ENCODE assay signal across 17 cellular contexts in genomic region chr10:68752711-68753110, GRCh38. TPM values are rescaled to one million over a fixed set of nuclear protein-coding genes. Genes with fewer than 3 reads are reported as not detected.
A peak's percentile ranks its signal among the peaks of the same experiment; 100 is the strongest.
DNase-seq lines count a peak whose midpoint lies in the region; ATAC-seq, FAIRE-seq and TF ChIP-seq lines count a peak whose summit lies in the region.
"Had no signal": no experiment of that assay in that cellular context is flagged by ENCODE, and none has a peak within 500 bp of the region (broad histone marks: within the 10 kb centered on the region; RNA-seq: fewer than 3 reads in every experiment).

No MANE protein-coding gene starts in this region.

- H3K36me3 ChIP-seq in K562 (ENCODE audit: control insufficient read depth, insufficient read depth, low read length): peaks cover 95% of the 10 kb centered on the region

- no peak overlapping the region for H3K4me3 Mint-ChIP-seq in activated T-cell treated with anti-CD3 and anti-CD28 coated beads, Interleukin-2, amount 50 U/mL, for 72 hours
- H3K4me3 Mint-ChIP-seq in activated T-cell treated with anti-CD3 and anti-CD28 coated beads, Interleukin-2, amount 50 U/mL, for 4 hours: no peak overlapping the region
- no peak overlapping the region for H3K4me3 Mint-ChIP-seq in nephron progenitor cell
- H3K4me3 Mint-ChIP-seq in T-helper 2 cell treated with Interferon-gamma antibody and Interleukin-4, amounts not matched to agents 5 μg/mL and 100 μg/mL, for 36 hours: no peak overlapping the region
- H3K4me3 Mint-ChIP-seq: CD4-positive, alpha-beta T cell had no signal

- no peak overlapping the region for H3K27ac ChIP-seq in K562 (ENCODE audit: extremely low read depth, low read depth, low read length)
- H3K27ac ChIP-seq: GM23248, HL-60 had no signal

- no TSS peak for BruUV-seq in K562 (replicated peaks; lab: Mats Ljungman, UMichigan)

- no peak for ATAC-seq in activated T-cell treated with anti-CD3 and anti-CD28 coated beads, Interleukin-2, amount 50 U/mL, for 72 hours (replicated peaks in 1 of 2)
- ATAC-seq in activated T-cell treated with anti-CD3 and anti-CD28 coated beads, Interleukin-2, amount 50 U/mL, for 4 hours: no peak
- ATAC-seq in K562: no peak
- ATAC-seq: HCT116 had no signal

- no peak for TF ChIP-seq POLR2A in K562 (conservative IDR thresholded peaks at IDR 0.05)

- POLR2A ChIA-PET in K562 (lab: Yijun Ruan, JAX): interaction anchor here (0.8 to 1.9 kb wide), 2 partner anchors 10 to 18 kb away, joined by 4 to 8 read pairs; no protein-coding TSS in a partner anchor

- no peak for FAIRE-seq in K562 (lab: Jason Lieb, UNC)
- FAIRE-seq: GM18507 had no signal

- no peak overlapping the region for H3K4me3 ChIP-seq in K562
- H3K4me3 ChIP-seq: BLaER1 treated with 17β-estradiol and CSF1 and Interleukin-3, amounts not matched to agents 10 nM and 100 nM; GM23248 had no signal

- H3K27me3 Mint-ChIP-seq in activated T-cell treated with anti-CD3 and anti-CD28 coated beads, Interleukin-2, amount 50 U/mL, for 72 hours (ENCODE audit: low read depth): no peaks in the 10 kb centered on the region
- no peaks in the 10 kb centered on the region for H3K27me3 Mint-ChIP-seq in activated T-cell treated with anti-CD3 and anti-CD28 coated beads, Interleukin-2, amount 50 U/mL, for 4 hours (ENCODE audit: low read depth)
- H3K27me3 Mint-ChIP-seq in nephron progenitor cell (ENCODE audit: low read depth, poor library complexity): no peaks in the 10 kb centered on the region
- no peaks in the 10 kb centered on the region for H3K27me3 Mint-ChIP-seq in T-helper 2 cell treated with Interferon-gamma antibody and Interleukin-4, amounts not matched to agents 5 μg/mL and 100 μg/mL, for 36 hours (ENCODE audit: low read depth)
- H3K27me3 Mint-ChIP-seq: CD4-positive, alpha-beta T cell had no signal

- intact Hi-C loops in K562 (cut with micrococcal nuclease) (loop anchor here (10.0 kb wide), 1 partner anchor 222 kb away; no protein-coding TSS in a partner anchor), head of caudate nucleus (cut with DNase I) (no loop called here)

- in situ Hi-C loops in K562 (cut with MboI): no loop called here

- CTCF ChIA-PET in K562 (lab: Yijun Ruan, JAX; ENCODE audit: low intra/inter-chr PET ratio): no interaction called here

- H4K20me1 ChIP-seq in K562 (replicated peaks; ENCODE audit: control insufficient read depth, insufficient read depth, low read length): no peaks in the 10 kb centered on the region

- peak overlapping the region; percentile 2 for H3K27ac Mint-ChIP-seq in activated T-cell treated with anti-CD3 and anti-CD28 coated beads, Interleukin-2, amount 50 U/mL, for 72 hours
- H3K27ac Mint-ChIP-seq in nephron progenitor cell: peak overlapping the region; percentile 50
- no peak overlapping the region for H3K27ac Mint-ChIP-seq in T-helper 2 cell treated with Interferon-gamma antibody and Interleukin-4, amounts not matched to agents 5 μg/mL and 100 μg/mL, for 36 hours
- H3K27ac Mint-ChIP-seq: CD4-positive, alpha-beta T cell had no signal

- H3K27me3 ChIP-seq in K562 (ENCODE audit: control insufficient read depth in 2 of 2, insufficient read depth in 2 of 2, low read length in 2 of 2): no peaks in the 10 kb centered on the region
- H3K27me3 ChIP-seq: BLaER1 treated with 17β-estradiol and CSF1 and Interleukin-3, amounts not matched to agents 10 nM and 100 nM had no signal

- 0 out of 3 replicates have a peak, but pooled peaks cover 3% of the 10 kb centered on the region for H3K79me2 ChIP-seq in K562 (ENCODE audit: control insufficient read depth, insufficient read depth, low read length)

- DNase-seq in activated T-cell treated with anti-CD3 and anti-CD28 coated beads, Interleukin-2, amount 50 U/mL, for 72 hours: no peak
- DNase-seq in activated T-cell treated with anti-CD3 and anti-CD28 coated beads, Interleukin-2, amount 50 U/mL, for 4 hours: no peak
- DNase-seq in K562 (ENCODE audit: extremely low read depth in 1 of 4, low spot score in 3 of 4) (no peak), nephron progenitor cell (no peak), activated gamma-delta T cell treated with Interleukin-2 at 50 U/mL for 16 hours (no peak), head of caudate nucleus (no peak)
- DNase-seq in activated CD4-positive, alpha-beta T cell treated with anti-CD3 and anti-CD28 coated beads, Interleukin-2, amount 50 U/mL, for 1 hour: no peak
- no peak for DNase-seq in T-helper 2 cell treated with Interferon-gamma antibody and Interleukin-4, amounts not matched to agents 5 μg/mL and 100 μg/mL, for 36 hours (ENCODE audit: low spot score)
- DNase-seq: ACHN; Calu3; CD4-positive, alpha-beta T cell; DMS 273 treated with DMSO at 0.1 percent for 48 hours; GM23248 had no signal

- H3K4me1 Mint-ChIP-seq in activated T-cell treated with anti-CD3 and anti-CD28 coated beads, Interleukin-2, amount 50 U/mL, for 72 hours (ENCODE audit: low read depth): no peaks in the 10 kb centered on the region
- H3K4me1 Mint-ChIP-seq in activated T-cell treated with anti-CD3 and anti-CD28 coated beads, Interleukin-2, amount 50 U/mL, for 4 hours (ENCODE audit: low read depth): no peaks in the 10 kb centered on the region
- no peaks in the 10 kb centered on the region for H3K4me1 Mint-ChIP-seq in nephron progenitor cell
- peaks cover 1% of the 10 kb centered on the region for H3K4me1 Mint-ChIP-seq in T-helper 2 cell treated with Interferon-gamma antibody and Interleukin-4, amounts not matched to agents 5 μg/mL and 100 μg/mL, for 36 hours (ENCODE audit: low read depth)

- TF ChIP-seq CTCF in K562 (IDR thresholded peaks at IDR 0.05 in 2 of 3, conservative IDR thresholded peaks at IDR 0.05 in 1 of 3; ENCODE audit: insufficient read depth in 2 of 3, low read depth in 1 of 3, low read length in 3 of 3) (no peak), nephron progenitor cell (IDR thresholded peaks at IDR 0.05) (no peak)

- no peaks in the 10 kb centered on the region for H3K9me3 Mint-ChIP-seq in activated T-cell treated with anti-CD3 and anti-CD28 coated beads, Interleukin-2, amount 50 U/mL, for 72 hours
- no peaks in the 10 kb centered on the region for H3K9me3 Mint-ChIP-seq in activated T-cell treated with anti-CD3 and anti-CD28 coated beads, Interleukin-2, amount 50 U/mL, for 4 hours
- H3K9me3 Mint-ChIP-seq in nephron progenitor cell: no peaks in the 10 kb centered on the region
- H3K9me3 Mint-ChIP-seq in T-helper 2 cell treated with Interferon-gamma antibody and Interleukin-4, amounts not matched to agents 5 μg/mL and 100 μg/mL, for 36 hours: no peaks in the 10 kb centered on the region
- H3K9me3 Mint-ChIP-seq: CD4-positive, alpha-beta T cell had no signal

- no peak for TF ChIP-seq EP300 in K562 (IDR thresholded peaks at IDR 0.05; ENCODE audit: low read length)

- peaks cover 4 to 23% of the 10 kb centered on the region in 2 donors for H3K36me3 Mint-ChIP-seq in activated T-cell treated with anti-CD3 and anti-CD28 coated beads, Interleukin-2, amount 50 U/mL, for 72 hours (ENCODE audit: insufficient read depth in 2 of 2)
- peaks cover 34% of the 10 kb centered on the region for H3K36me3 Mint-ChIP-seq in activated T-cell treated with anti-CD3 and anti-CD28 coated beads, Interleukin-2, amount 50 U/mL, for 4 hours (ENCODE audit: insufficient read depth)
- H3K36me3 Mint-ChIP-seq in nephron progenitor cell (ENCODE audit: low read depth): peaks cover 87% of the 10 kb centered on the region
- H3K36me3 Mint-ChIP-seq in T-helper 2 cell treated with Interferon-gamma antibody and Interleukin-4, amounts not matched to agents 5 μg/mL and 100 μg/mL, for 36 hours (ENCODE audit: low read depth): peaks cover 61% of the 10 kb centered on the region

- 88% methylated on average over 2 of the region's 2 CpGs for WGBS in K562 (ENCODE audit: insufficient coverage, low coverage, missing lambda C conversion rate)

- TF ChIP-seq RAD21 in K562 (CRISPR knock-in tag; conservative IDR thresholded peaks at IDR 0.05 in 1 of 2, IDR thresholded peaks at IDR 0.05 in 1 of 2): no peak

- no peak overlapping the region for H3K4me2 ChIP-seq in K562 (ENCODE audit: insufficient read depth, low read length)

- H3K9me3 ChIP-seq in K562 (replicated peaks; ENCODE audit: control insufficient read depth, insufficient read depth, low read depth, low read length): no peaks in the 10 kb centered on the region
- H3K9me3 ChIP-seq: BLaER1 treated with 17β-estradiol and CSF1 and Interleukin-3, amounts not matched to agents 10 nM and 100 nM had no signal

- no peaks in the 10 kb centered on the region for H3K4me1 ChIP-seq in K562 (replicated peaks in 1 of 2; ENCODE audit: control insufficient read depth in 2 of 2, insufficient read depth in 2 of 2, low read length in 2 of 2)

- no peaks in the 10 kb centered on the region for H3K9me1 ChIP-seq in K562 (ENCODE audit: control insufficient read depth, insufficient read depth, low read length)

- no peak overlapping the region for H2AFZ ChIP-seq in K562 (ENCODE audit: low read depth, low read length)
- H2AFZ ChIP-seq: GM23248 had no signal

- H3K9ac ChIP-seq in K562 (ENCODE audit: insufficient read depth in 1 of 2, low read depth in 2 of 2, low read length in 2 of 2): no peak overlapping the region
- H3K9ac ChIP-seq: GM23248 had no signal

TF ChIP-seq in K562, 482 proteins besides CTCF, POLR2A, EP300 and RAD21 (continues in another document):
- TF ChIP-seq ELF4 (CRISPR knock-in tag; IDR thresholded peaks at IDR 0.05) (no peak), U2AF1 (optimal IDR thresholded peaks at IDR 0.05; ENCODE audit: low read depth, low read length) (no peak)

RNA-seq across cellular contexts. Expression of gene CCAR1, which starts 31.7 kb away (rescaled TPM):
- 100 to 1,000 TPM; 111 to 121 TPM for total RNA-seq in activated T-cell treated with anti-CD3 and anti-CD28 coated beads, Interleukin-2, amount 50 U/mL, for 72 hours
- total RNA-seq in activated T-cell treated with anti-CD3 and anti-CD28 coated beads, Interleukin-2, amount 50 U/mL, for 4 hours: 100 to 1,000 TPM; 105 to 120 (median 114) TPM
- total RNA-seq in K562 (2011; cell fraction: chromatin; rRNA removed; ENCODE audit: low replicate concordance): 184 and 338 TPM in 2 replicates
- total RNA-seq in K562 (2011; cell fraction: nucleolus; rRNA removed): 93.0 and 93.9 TPM in 2 replicates
- 126 and 131 TPM in 2 replicates for total RNA-seq in K562 (2011; cell fraction: nucleoplasm; rRNA removed)
- total RNA-seq in K562 (2014; rRNA removed) (94.9 and 98.3 TPM in 2 replicates), K562 (2014; rRNA removed; fragmentation: Illumina TruSeq; extraction: Trizol) (131 and 150 TPM in 2 replicates), K562 (2015; rRNA removed; fragmentation: Illumina TruSeq; extraction: Trizol) (145 and 157 TPM in 2 replicates), K562 (2021) (88.0 and 102 TPM in 2 replicates)
- polyA plus RNA-seq in K562 (2011; rRNA removed) (111 and 117 TPM in 2 replicates), K562 (2014; fragmentation: Illumina TruSeq; extraction: Trizol) (117 and 141 TPM in 2 replicates), K562 (2014; fragmentation: Nextera tagmentation; extraction: Ambion mirVana) (10 to 100 TPM; 44.8 to 68.5 TPM), K562 (2014; rRNA removed) (112 and 173 TPM in 2 replicates)
- 108 and 123 TPM in 2 replicates for polyA plus RNA-seq in K562 (2011; cell fraction: cytosol; rRNA removed)
- 271 and 289 TPM in 2 replicates for polyA plus RNA-seq in K562 (2011; cell fraction: nucleus; rRNA removed)
- 57.3 and 65.2 TPM in 2 replicates for polyA plus RNA-seq in K562 (2012)
- 139 and 144 TPM in 2 replicates for polyA minus RNA-seq in K562 (2011; rRNA and poly(A)+ RNA removed)
- 31.0 and 42.7 TPM in 2 replicates for polyA minus RNA-seq in K562 (2011; cell fraction: cytosol; rRNA and poly(A)+ RNA removed)
- polyA minus RNA-seq in K562 (2011; cell fraction: nucleus; rRNA and poly(A)+ RNA removed): 95.6 and 155 TPM in 2 replicates
